In the genomic region with DNA sequence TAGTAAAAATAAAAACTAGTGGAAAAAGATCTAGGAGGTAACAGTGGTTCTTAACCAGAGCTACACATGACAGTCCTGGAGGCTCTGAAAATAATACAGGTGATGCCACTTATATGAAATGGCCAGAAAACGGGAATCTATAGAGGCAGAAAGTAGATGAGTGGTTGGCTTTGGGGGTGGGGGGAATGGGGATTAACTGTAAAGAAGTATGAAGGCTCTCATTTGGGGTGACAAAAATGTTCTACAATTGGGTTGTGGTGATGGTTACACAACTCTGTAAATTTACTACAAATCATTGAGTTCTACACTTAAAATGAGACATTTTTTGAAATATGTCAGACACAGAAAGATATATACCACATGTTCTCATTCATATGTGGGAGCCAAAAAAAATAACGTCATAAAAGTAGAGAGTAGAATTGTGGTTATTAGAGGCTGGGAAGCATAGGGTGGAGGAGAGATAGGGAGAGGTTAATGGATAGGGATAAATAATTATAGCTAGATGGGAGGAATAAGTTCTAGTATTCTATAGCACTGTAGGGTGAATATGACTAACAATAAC, we compare ENCODE assay signal across 13 cellular contexts. TPM values are rescaled to one million over a fixed set of nuclear protein-coding genes. Genes with fewer than 3 reads are reported as not detected.
DNase-seq lines count a peak whose midpoint lies in the region; ATAC-seq and TF ChIP-seq lines count a peak whose summit lies in the region.
"Had no signal": no experiment of that assay in that cellular context is flagged by ENCODE, and none has a peak within 500 bp of the region (broad histone marks: within the 10 kb centered on the region; RNA-seq: fewer than 3 reads in every experiment).

No MANE protein-coding gene starts in this region.

- H2AFZ ChIP-seq in PC-3 (ENCODE audit: low read length) = no peak overlapping the region

- peak overlapping the region; percentile 87 for H3K4me2 ChIP-seq in PC-3 (ENCODE audit: low read length)

- intact Hi-C loops in PC-3 (cut with micrococcal nuclease) = loop anchor here (2.0 kb wide), 1 partner anchor 23 kb away; no protein-coding TSS in a partner anchor
- intact Hi-C loops in esophagus muscularis mucosa (cut with DNase I) = no loop called here
- intact Hi-C loops in psoas muscle (cut with DNase I) = loop anchor here in 1 of 2 donors (10.0 kb wide), 1 partner anchor 115 kb away; no protein-coding TSS in a partner anchor

- peaks cover 86% of the 10 kb centered on the region for H3K79me2 ChIP-seq in PC-3 (ENCODE audit: low read length)

- H3K9me3 ChIP-seq in PC-3 (ENCODE audit: low read length) (no peaks in the 10 kb centered on the region), esophagus muscularis mucosa (no peaks in the 10 kb centered on the region), psoas muscle (no peaks in the 10 kb centered on the region)

- no peak for TF ChIP-seq CTCF in AG10803 (conservative IDR thresholded peaks at IDR 0.05; ENCODE audit: low read length)
- no peak for TF ChIP-seq CTCF in PC-3 (conservative IDR thresholded peaks at IDR 0.05; ENCODE audit: low read depth, low read length)
- TF ChIP-seq CTCF in esophagus muscularis mucosa (IDR thresholded peaks at IDR 0.05) = no peak
- TF ChIP-seq CTCF in psoas muscle (IDR thresholded peaks at IDR 0.05) = no peak

- TF ChIP-seq EP300 in esophagus muscularis mucosa (IDR thresholded peaks at IDR 0.05) = no peak

- 39% methylated on average over 2 of the region's 2 CpGs for WGBS in esophagus muscularis mucosa
- 50 to 71% (median 61%) methylated on average over 2 of the region's 2 CpGs for WGBS in psoas muscle, 3 donors

- H3K27me3 ChIP-seq in PC-3 (ENCODE audit: low read length) (no peaks in the 10 kb centered on the region), esophagus muscularis mucosa (no peaks in the 10 kb centered on the region), psoas muscle (ENCODE audit: insufficient read depth in 3 of 3, low read length in 2 of 3) (no peaks in the 10 kb centered on the region)

- peak overlapping the region; percentile 62 for H3K9ac ChIP-seq in PC-3 (ENCODE audit: low read length)

- POLR2A ChIA-PET in PC-3 (lab: Charles Lee; ENCODE audit: unreplicated experiment) = interaction anchor here (0.5 kb wide), 1 partner anchor 117 kb away, joined by 3 read pairs; no protein-coding TSS in a partner anchor

- peak overlapping the region; percentile 98 for H3K27ac ChIP-seq in PC-3 (ENCODE audit: low read length)
- H3K27ac ChIP-seq in esophagus muscularis mucosa (replicated peaks in 1 of 4) = peak overlapping the region; percentile 74 to 84 (median 76)
- peak overlapping the region; percentile 56 for H3K27ac ChIP-seq in psoas muscle

- H3K4me3 ChIP-seq in AG10803 (ENCODE audit: low read length) = no peak overlapping the region
- no peak overlapping the region; the same call in 1 of the 2 replicates for H3K4me3 ChIP-seq in PC-3 (ENCODE audit: low read length)
- no peak overlapping the region for H3K4me3 ChIP-seq in esophagus muscularis mucosa
- no peak overlapping the region for H3K4me3 ChIP-seq in psoas muscle

- ATAC-seq in PC-3 = no peak
- no peak for ATAC-seq in psoas muscle
- ATAC-seq in GM21381 (IDR thresholded peaks at IDR 0.05; ENCODE audit: unreplicated experiment) = no peak
- no peak for ATAC-seq in GM21526 (IDR thresholded peaks at IDR 0.05; ENCODE audit: low FRiP score, unreplicated experiment)

- DNase-seq in AG10803 (ENCODE audit: low read depth) (peak; percentile 18), PC-3 (no peak), esophagus muscularis mucosa (ENCODE audit: extremely low spot score) (no peak), psoas muscle (no peak), NCI-H128 (lab: John Stamatoyannopoulos, UW; ENCODE audit: unreplicated experiment) (no peak), NCI-H2081 treated with DMSO at 0.1 percent for 48 hours (lab: John Stamatoyannopoulos, UW) (no peak)
- DNase-seq: DMS 273 treated with DMSO at 0.1 percent for 48 hours; effector CD4-positive, alpha-beta T cell; HCEC 1CT; NCI-H2029; stimulated activated naive CD4-positive, alpha-beta T cell had no signal

- H3K4me1 ChIP-seq in PC-3 (ENCODE audit: insufficient read depth, low read length) = peaks cover 58% of the 10 kb centered on the region
- H3K4me1 ChIP-seq in esophagus muscularis mucosa = peaks cover 95 to 98% (median 97%) of the 10 kb centered on the region in 4 donors
- H3K4me1 ChIP-seq in psoas muscle = peaks cover 94% of the 10 kb centered on the region

- no peaks in the 10 kb centered on the region for H3K9me2 ChIP-seq in PC-3 (replicated peaks; ENCODE audit: low read length)

- no peak for TF ChIP-seq POLR2A in esophagus muscularis mucosa (IDR thresholded peaks at IDR 0.05; ENCODE audit: low read depth)

- no TSS peak for BruUV-seq in PC-3 (replicated peaks; lab: Mats Ljungman, UMichigan)

- H4K20me1 ChIP-seq in PC-3 (ENCODE audit: low read length) = peaks cover 25% of the 10 kb centered on the region; the same call in 1 of the 2 replicates

- CTCF ChIA-PET in PC-3 (lab: Charles Lee) = no interaction called here

- H3K36me3 ChIP-seq in PC-3 (ENCODE audit: low read depth, low read length) (no peaks in the 10 kb centered on the region), esophagus muscularis mucosa (no peaks in the 10 kb centered on the region), psoas muscle (ENCODE audit: insufficient read depth in 1 of 2, low read depth in 1 of 2) (no peaks in the 10 kb centered on the region)

- H3F3A ChIP-seq in PC-3 (ENCODE audit: low read length, unreplicated experiment) = peaks cover 12% of the 10 kb centered on the region

RNA-seq across cellular contexts. Expression of a gene that starts 25.7 kb away (rescaled TPM):
- 12.8 and 15.7 TPM in 2 replicates for total RNA-seq in PC-3 (2014; rRNA removed)
- total RNA-seq in esophagus muscularis mucosa = 10 to 100 TPM; 33.6 to 44.9 (median 38.4) TPM
- 10 to 100 TPM; 38.6 to 83.0 (median 57.7) TPM for total RNA-seq in psoas muscle
- 10 to 100 TPM; 15.9 to 31.7 (median 23.3) TPM for polyA plus RNA-seq in psoas muscle
